In genomic region chr19:27974082-27974513, GRCh38 we compare ENCODE assay signal across 8 cellular contexts.
DNase-seq lines count a peak whose midpoint lies in the region; ATAC-seq and TF ChIP-seq lines count a peak whose summit lies in the region.

No MANE protein-coding gene starts in this region.

- no peak for TF ChIP-seq POLR2A in uterus (IDR thresholded peaks at IDR 0.05)

- DNase-seq in C1 segment of cervical spinal cord (lab: John Stamatoyannopoulos, UW) (peak in 8 of 14 donors; percentile 2 to 41 (median 2)), SW 1271 (lab: John Stamatoyannopoulos, UW) (peak; percentile 4 to 35), iPS-NIHi11 (ENCODE audit: low spot score) (peak; percentile 49), uterus (no peak), activated T-cell treated with anti-CD3 and anti-CD28 coated beads for 4 hours (no peak), NCI-H2171 (lab: John Stamatoyannopoulos, UW) (no peak)
- DNase-seq in natural killer cell treated with Interleukin-12 subunit alpha and Interleukin-12 subunit beta and Interleukin-15 and Interleukin-18, amount 100 ng/mL, for 72 hours (ENCODE audit: low spot score), result no peak

- no peak overlapping the region for H3K27ac Mint-ChIP-seq in natural killer cell treated with Interleukin-12 subunit alpha and Interleukin-12 subunit beta and Interleukin-15 and Interleukin-18, amount 100 ng/mL, for 72 hours

- no peaks in the 10 kb centered on the region for H3K36me3 ChIP-seq in HEK293 (ENCODE audit: control insufficient read depth in 2 of 2, insufficient read depth in 1 of 2, low read length in 2 of 2)
- H3K36me3 ChIP-seq in uterus, result no peaks in the 10 kb centered on the region

- POLR2A ChIA-PET in HEK293 (lab: Yijun Ruan, JAX), result interaction anchor here (1.1 kb wide), 2 partner anchors 753 to 905 kb away, joined by 3 read pairs; no protein-coding TSS in a partner anchor

- H3K27ac ChIP-seq in HEK293 (ENCODE audit: extremely low read depth, low read depth, low read length), result no peak overlapping the region
- H3K27ac ChIP-seq in uterus, result no peak overlapping the region

- no peak for ATAC-seq in natural killer cell treated with Interleukin-12 subunit alpha and Interleukin-12 subunit beta and Interleukin-15 and Interleukin-18, amount 100 ng/mL, for 72 hours

- H3K9me3 Mint-ChIP-seq in natural killer cell treated with Interleukin-12 subunit alpha and Interleukin-12 subunit beta and Interleukin-15 and Interleukin-18, amount 100 ng/mL, for 72 hours, result no peaks in the 10 kb centered on the region

- H3K27me3 ChIP-seq in uterus, result no peaks in the 10 kb centered on the region

- CTCF ChIA-PET in HEK293 (lab: Yijun Ruan, JAX), result interaction anchor here (0.5 to 17.3 kb wide), 83 partner anchors 7 to 905 kb away, joined by 3 to 566 read pairs (median 4); no protein-coding TSS in a partner anchor

- H3K27me3 Mint-ChIP-seq in natural killer cell treated with Interleukin-12 subunit alpha and Interleukin-12 subunit beta and Interleukin-15 and Interleukin-18, amount 100 ng/mL, for 72 hours, result peaks cover 15 to 21% of the 10 kb centered on the region in 2 donors

- no peaks in the 10 kb centered on the region for H3K4me1 Mint-ChIP-seq in natural killer cell treated with Interleukin-12 subunit alpha and Interleukin-12 subunit beta and Interleukin-15 and Interleukin-18, amount 100 ng/mL, for 72 hours (ENCODE audit: low read depth in 2 of 2)

- H3K4me1 ChIP-seq in HEK293 (ENCODE audit: control insufficient read depth, insufficient read depth, low read length) (peaks cover 16% of the 10 kb centered on the region), uterus (no peaks in the 10 kb centered on the region)

- TF ChIP-seq CTCF in HEK293 (tag by site-specific recombination; IDR thresholded peaks at IDR 0.05), result peak; percentile 82
- peak; percentile 33 to 57 (median 49) for TF ChIP-seq CTCF in uterus (IDR thresholded peaks at IDR 0.05)

- H3K4me3 ChIP-seq in HEK293 (ENCODE audit: low read depth, low read length) (no peak overlapping the region), uterus (no peak overlapping the region)

- H3K4me3 Mint-ChIP-seq in natural killer cell treated with Interleukin-12 subunit alpha and Interleukin-12 subunit beta and Interleukin-15 and Interleukin-18, amount 100 ng/mL, for 72 hours, result no peak overlapping the region

- no peaks in the 10 kb centered on the region for H3K36me3 Mint-ChIP-seq in natural killer cell treated with Interleukin-12 subunit alpha and Interleukin-12 subunit beta and Interleukin-15 and Interleukin-18, amount 100 ng/mL, for 72 hours

- intact Hi-C loops in uterus (cut with DNase I; ENCODE audit: low total_unique reads), result loop anchor here (10.0 kb wide), 1 partner anchor 351 kb away; no protein-coding TSS in a partner anchor

- no peaks in the 10 kb centered on the region for H3K9me3 ChIP-seq in HEK293 (ENCODE audit: control insufficient read depth, insufficient read depth, low read depth, low read length)
- H3K9me3 ChIP-seq in uterus, result no peaks in the 10 kb centered on the region

TF ChIP-seq in HEK293, 187 proteins besides CTCF, POLR2A, EP300 and RAD21 (continues in another document):
- TF ChIP-seq AEBP2 (tag by site-specific recombination; IDR thresholded peaks at IDR 0.05; ENCODE audit: borderline replicate concordance) (no peak), ZNF140 (tag by site-specific recombination; IDR thresholded peaks at IDR 0.05) (no peak), ZBTB48 (tag by site-specific recombination; IDR thresholded peaks at IDR 0.05) (no peak), ZNF580 (tag by site-specific recombination; IDR thresholded peaks at IDR 0.05) (no peak), ZNF792 (tag by site-specific recombination; IDR thresholded peaks at IDR 0.05) (no peak), ZNF791 (tag by site-specific recombination; IDR thresholded peaks at IDR 0.05) (no peak), ZNF302 (tag by site-specific recombination; IDR thresholded peaks at IDR 0.05; ENCODE audit: low read depth) (no peak), KLF9 (tag by site-specific recombination; IDR thresholded peaks at IDR 0.05; ENCODE audit: low read depth) (no peak), ZNF292 (tag by site-specific recombination; IDR thresholded peaks at IDR 0.05; ENCODE audit: borderline replicate concordance, low read depth) (no peak), ZNF561 (tag by site-specific recombination; IDR thresholded peaks at IDR 0.05; ENCODE audit: borderline replicate concordance) (0 out of 2 replicates have a peak, but pooled peaks have one; percentile 37), ZNF654 (tag by site-specific recombination; IDR thresholded peaks at IDR 0.05; ENCODE audit: low read depth) (peak; percentile 97), PRDM1 (tag by site-specific recombination; IDR thresholded peaks at IDR 0.05) (no peak), ZNF624 (tag by site-specific recombination; IDR thresholded peaks at IDR 0.05) (no peak), ZNF391 (tag by site-specific recombination; IDR thresholded peaks at IDR 0.05; ENCODE audit: borderline replicate concordance, low read depth) (no peak), ZNF677 (tag by site-specific recombination; IDR thresholded peaks at IDR 0.05) (no peak), ZNF521 (tag by site-specific recombination; IDR thresholded peaks at IDR 0.05) (no peak)
- TF ChIP-seq, protein P1, sequence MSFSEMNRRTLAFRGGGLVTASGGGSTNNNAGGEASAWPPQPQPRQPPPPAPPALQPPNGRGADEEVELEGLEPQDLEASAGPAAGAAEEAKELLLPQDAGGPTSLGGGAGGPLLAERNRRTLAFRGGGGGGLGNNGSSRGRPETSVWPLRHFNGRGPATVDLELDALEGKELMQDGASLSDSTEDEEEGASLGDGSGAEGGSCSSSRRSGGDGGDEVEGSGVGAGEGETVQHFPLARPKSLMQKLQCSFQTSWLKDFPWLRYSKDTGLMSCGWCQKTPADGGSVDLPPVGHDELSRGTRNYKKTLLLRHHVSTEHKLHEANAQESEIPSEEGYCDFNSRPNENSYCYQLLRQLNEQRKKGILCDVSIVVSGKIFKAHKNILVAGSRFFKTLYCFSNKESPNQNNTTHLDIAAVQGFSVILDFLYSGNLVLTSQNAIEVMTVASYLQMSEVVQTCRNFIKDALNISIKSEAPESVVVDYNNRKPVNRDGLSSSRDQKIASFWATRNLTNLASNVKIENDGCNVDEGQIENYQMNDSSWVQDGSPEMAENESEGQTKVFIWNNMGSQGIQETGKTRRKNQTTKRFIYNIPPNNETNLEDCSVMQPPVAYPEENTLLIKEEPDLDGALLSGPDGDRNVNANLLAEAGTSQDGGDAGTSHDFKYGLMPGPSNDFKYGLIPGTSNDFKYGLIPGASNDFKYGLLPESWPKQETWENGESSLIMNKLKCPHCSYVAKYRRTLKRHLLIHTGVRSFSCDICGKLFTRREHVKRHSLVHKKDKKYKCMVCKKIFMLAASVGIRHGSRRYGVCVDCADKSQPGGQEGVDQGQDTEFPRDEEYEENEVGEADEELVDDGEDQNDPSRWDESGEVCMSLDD (tag by site-specific recombination; IDR thresholded peaks at IDR 0.05), result no peak
- TF ChIP-seq, protein P2, sequence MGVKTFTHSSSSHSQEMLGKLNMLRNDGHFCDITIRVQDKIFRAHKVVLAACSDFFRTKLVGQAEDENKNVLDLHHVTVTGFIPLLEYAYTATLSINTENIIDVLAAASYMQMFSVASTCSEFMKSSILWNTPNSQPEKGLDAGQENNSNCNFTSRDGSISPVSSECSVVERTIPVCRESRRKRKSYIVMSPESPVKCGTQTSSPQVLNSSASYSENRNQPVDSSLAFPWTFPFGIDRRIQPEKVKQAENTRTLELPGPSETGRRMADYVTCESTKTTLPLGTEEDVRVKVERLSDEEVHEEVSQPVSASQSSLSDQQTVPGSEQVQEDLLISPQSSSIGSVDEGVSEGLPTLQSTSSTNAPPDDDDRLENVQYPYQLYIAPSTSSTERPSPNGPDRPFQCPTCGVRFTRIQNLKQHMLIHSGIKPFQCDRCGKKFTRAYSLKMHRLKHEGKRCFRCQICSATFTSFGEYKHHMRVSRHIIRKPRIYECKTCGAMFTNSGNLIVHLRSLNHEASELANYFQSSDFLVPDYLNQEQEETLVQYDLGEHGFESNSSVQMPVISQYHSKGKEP (tag by site-specific recombination; IDR thresholded peaks at IDR 0.05), result no peak
- TF ChIP-seq, protein P3, sequence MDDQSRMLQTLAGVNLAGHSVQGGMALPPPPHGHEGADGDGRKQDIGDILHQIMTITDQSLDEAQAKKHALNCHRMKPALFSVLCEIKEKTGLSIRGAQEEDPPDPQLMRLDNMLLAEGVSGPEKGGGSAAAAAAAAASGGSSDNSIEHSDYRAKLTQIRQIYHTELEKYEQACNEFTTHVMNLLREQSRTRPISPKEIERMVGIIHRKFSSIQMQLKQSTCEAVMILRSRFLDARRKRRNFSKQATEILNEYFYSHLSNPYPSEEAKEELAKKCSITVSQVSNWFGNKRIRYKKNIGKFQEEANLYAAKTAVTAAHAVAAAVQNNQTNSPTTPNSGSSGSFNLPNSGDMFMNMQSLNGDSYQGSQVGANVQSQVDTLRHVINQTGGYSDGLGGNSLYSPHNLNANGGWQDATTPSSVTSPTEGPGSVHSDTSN (CRISPR knock-in tag; IDR thresholded peaks at IDR 0.05), result no peak
- TF ChIP-seq, protein P4, sequence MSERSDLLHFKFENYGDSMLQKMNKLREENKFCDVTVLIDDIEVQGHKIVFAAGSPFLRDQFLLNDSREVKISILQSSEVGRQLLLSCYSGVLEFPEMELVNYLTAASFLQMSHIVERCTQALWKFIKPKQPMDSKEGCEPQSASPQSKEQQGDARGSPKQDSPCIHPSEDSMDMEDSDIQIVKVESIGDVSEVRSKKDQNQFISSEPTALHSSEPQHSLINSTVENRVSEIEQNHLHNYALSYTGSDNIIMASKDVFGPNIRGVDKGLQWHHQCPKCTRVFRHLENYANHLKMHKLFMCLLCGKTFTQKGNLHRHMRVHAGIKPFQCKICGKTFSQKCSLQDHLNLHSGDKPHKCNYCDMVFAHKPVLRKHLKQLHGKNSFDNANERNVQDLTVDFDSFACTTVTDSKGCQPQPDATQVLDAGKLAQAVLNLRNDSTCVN (tag by site-specific recombination; optimal IDR thresholded peaks at IDR 0.05), result no peak

Comparison
In these comparisons a context has a peak if more than half of its experiments do, and no peak if none do; other contexts are left out.
1. DNase-seq: peak in C1 segment of cervical spinal cord (8 of 14), SW 1271 (2 of 2) and iPS-NIHi11 (single experiment); none in uterus (0 of 2), natural killer cell treated with Interleukin-12 subunit alpha and Interleukin-12 subunit beta and Interleukin-15 and Interleukin-18, amount 100 ng/mL, for 72 hours (single experiment), activated T-cell treated with anti-CD3 and anti-CD28 coated beads for 4 hours (single experiment) and NCI-H2171 (single experiment).